In the genomic region with DNA sequence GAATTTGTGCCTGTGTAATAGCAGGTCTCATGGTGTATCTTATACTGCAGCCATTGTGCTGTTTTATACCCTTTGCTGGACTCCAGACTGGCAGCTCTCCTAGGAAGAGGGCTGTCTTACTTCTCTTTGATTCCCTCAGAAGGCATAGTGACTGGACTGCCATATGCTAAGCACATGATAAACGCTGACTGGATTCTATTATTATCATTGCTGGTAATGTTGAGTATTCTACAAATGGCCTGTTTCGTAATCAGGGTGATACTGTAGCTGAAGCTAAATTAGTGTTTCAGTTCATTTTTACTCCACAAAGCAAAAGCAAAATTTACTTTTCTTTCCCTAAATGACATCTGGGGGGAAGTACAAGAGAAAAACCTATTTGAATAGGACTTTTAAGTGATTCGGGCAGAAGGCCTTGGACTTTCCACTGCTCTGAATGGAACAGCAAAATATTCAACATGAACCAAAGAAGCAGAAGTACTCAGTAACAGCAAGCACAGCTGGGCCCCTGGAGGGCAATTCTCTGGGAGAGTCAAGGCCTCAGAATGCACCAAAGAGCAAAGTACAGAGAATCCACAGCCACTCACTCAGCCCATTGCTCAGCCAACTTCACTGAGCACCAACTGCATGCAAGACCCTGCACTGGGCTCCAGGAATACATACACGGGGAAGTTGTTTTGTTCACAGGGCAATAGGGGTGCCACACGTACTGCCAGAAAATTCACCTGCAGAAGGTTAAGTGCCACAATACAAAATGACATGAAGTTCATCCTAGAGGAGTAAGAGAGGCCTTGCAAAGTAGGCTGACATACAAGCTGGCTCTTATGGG, we compare ENCODE assay signal across 8 cellular contexts. TPM values are rescaled to one million over a fixed set of nuclear protein-coding genes. Genes with fewer than 3 reads are reported as not detected.
DNase-seq lines count a peak whose midpoint lies in the region; ATAC-seq and TF ChIP-seq lines count a peak whose summit lies in the region.

No MANE protein-coding gene starts in this region.

- H3K27ac Mint-ChIP-seq in T-helper 17 cell (peak overlapping the region; percentile 39), endodermal cell (no peak overlapping the region)

- H3K9me3 ChIP-seq in T-helper 17 cell (ENCODE audit: control insufficient read depth, low read length, poor library complexity, severe bottlenecking) = no peaks in the 10 kb centered on the region
- no peaks in the 10 kb centered on the region for H3K9me3 ChIP-seq in endodermal cell (ENCODE audit: control insufficient read depth, low read length)

- WGBS in endodermal cell (ENCODE audit: insufficient coverage in 1 of 2, insufficient read length in 1 of 2), 2 experiments = 91 to 92% methylated on average over 3 to 5 of the region's 5 CpGs

- no peak for TF ChIP-seq CTCF in endodermal cell (conservative IDR thresholded peaks at IDR 0.05)

- H3K4me3 ChIP-seq in endodermal cell (ENCODE audit: low read length) = no peak overlapping the region

- ATAC-seq in GM18873 (IDR thresholded peaks at IDR 0.05; ENCODE audit: low FRiP score, unreplicated experiment) = peak; percentile 55
- peak; percentile 57 for ATAC-seq in HG03103 (IDR thresholded peaks at IDR 0.05; ENCODE audit: low read depth, unreplicated experiment)
- peak; percentile 32 for ATAC-seq in T-helper 17 cell

- H3K4me1 Mint-ChIP-seq in T-helper 17 cell = peaks cover 8% of the 10 kb centered on the region
- H3K4me1 Mint-ChIP-seq in endodermal cell = no peaks in the 10 kb centered on the region

- H3K4me1 ChIP-seq in endodermal cell (ENCODE audit: control insufficient read depth, insufficient read depth, low read length) = no peaks in the 10 kb centered on the region

- no peaks in the 10 kb centered on the region for H3K9me3 Mint-ChIP-seq in endodermal cell

- no peak overlapping the region for H3K27ac ChIP-seq in endodermal cell (ENCODE audit: low read depth, low read length)

- peaks cover 4% of the 10 kb centered on the region for H3K36me3 Mint-ChIP-seq in T-helper 17 cell (ENCODE audit: low read depth)
- no peaks in the 10 kb centered on the region for H3K36me3 Mint-ChIP-seq in endodermal cell (ENCODE audit: low read depth)

- H3K4me3 Mint-ChIP-seq in T-helper 17 cell (no peak overlapping the region), endodermal cell (no peak overlapping the region)

- H3K9ac ChIP-seq in endodermal cell (ENCODE audit: extremely low read depth, low read length, poor library complexity, severe bottlenecking) = no peak overlapping the region

- in situ Hi-C loops in G401 (cut with HindIII; ENCODE audit: low sequenced_read_pairs) = no loop called here

- H3K27me3 Mint-ChIP-seq in T-helper 17 cell (no peaks in the 10 kb centered on the region), endodermal cell (ENCODE audit: insufficient read depth) (no peaks in the 10 kb centered on the region)

- peak; percentile 65 for DNase-seq in AG08395 (ENCODE audit: low spot score)
- DNase-seq in T-helper 17 cell = no peak
- peak; percentile 80 for DNase-seq in iris pigment epithelial cell (ENCODE audit: low read depth)
- no peak for DNase-seq in NCI-H2107 (lab: John Stamatoyannopoulos, UW)
- no peak for DNase-seq in G401 (ENCODE audit: low spot score)
- no peak for DNase-seq in endodermal cell

- no peaks in the 10 kb centered on the region for H3K36me3 ChIP-seq in endodermal cell (ENCODE audit: control insufficient read depth, insufficient read depth, low read length)

- no peaks in the 10 kb centered on the region for H3K27me3 ChIP-seq in endodermal cell (ENCODE audit: control insufficient read depth, insufficient read depth, low read length, poor library complexity, severe bottlenecking)

RNA-seq across cellular contexts. Expression of a gene that starts 7.9 kb away (rescaled TPM):
- total RNA-seq in T-helper 17 cell = 10 to 100 TPM; 23.3 to 27.0 TPM
- total RNA-seq in G401 (2014; rRNA removed; shearing (Covaris generic)) = not detected in 2 replicates
- not detected for total RNA-seq in endodermal cell
- not detected for polyA plus RNA-seq in endodermal cell (2013, experiment 1 of 2)
- polyA plus RNA-seq in endodermal cell (2013, experiment 2 of 2) = not detected

Comparison
In these comparisons a context has a peak if more than half of its experiments do, and no peak if none do; other contexts are left out.
1. DNase-seq: peak in AG08395 (single experiment) and iris pigment epithelial cell (single experiment); none in T-helper 17 cell (0 of 3), NCI-H2107 (single experiment), G401 (single experiment) and endodermal cell (single experiment).
2. RNA of a gene that starts 7.9 kb away (total RNA-seq): 23.3 to 27.0 TPM in T-helper 17 cell; not detected in G401 and not detected in endodermal cell; every median in the first group is over 10 times any median in the second.
3. Peak in every context shown above with its lines, with median percentiles within 50 percentile points of each other: ATAC-seq.